10 cellular contexts compared by ENCODE assay signal in the genomic region with DNA sequence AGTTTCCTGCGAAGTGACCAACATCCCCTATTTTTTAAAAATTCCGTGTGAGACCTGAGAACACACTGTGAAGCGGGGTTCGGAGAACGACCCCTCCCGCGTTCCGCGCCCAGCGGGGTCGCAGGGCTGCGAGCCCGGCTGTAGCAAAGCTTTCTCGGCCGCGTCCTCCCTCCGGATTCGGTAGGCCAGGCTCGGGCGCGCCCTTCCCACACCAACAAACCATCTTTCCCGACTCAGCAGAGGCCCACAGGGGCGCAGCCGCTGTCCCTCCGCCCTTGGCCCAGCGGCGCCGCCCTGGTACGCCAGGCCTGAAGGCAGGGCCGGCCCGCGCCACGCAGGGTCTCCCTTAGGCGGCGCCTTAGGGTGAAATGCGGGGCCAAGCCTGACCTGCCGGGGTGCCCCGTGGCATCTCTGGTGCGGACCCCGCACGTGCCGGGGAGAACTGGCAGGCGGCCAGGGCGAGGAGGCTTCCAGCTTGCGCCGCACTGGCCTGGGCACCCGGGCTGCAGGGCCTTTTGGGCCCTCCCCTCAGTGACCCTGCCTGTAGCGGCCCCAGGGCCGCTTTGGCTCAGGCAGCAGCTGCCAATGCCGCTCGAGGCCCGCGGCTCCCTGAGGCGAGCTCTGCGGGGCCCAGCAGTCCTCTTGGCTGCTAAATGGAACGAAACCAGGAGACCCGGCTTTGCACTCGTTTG. TPM values are rescaled to one million over a fixed set of nuclear protein-coding genes. Genes with fewer than 3 reads are reported as not detected.
DNase-seq lines count a peak whose midpoint lies in the region; ATAC-seq and TF ChIP-seq lines count a peak whose summit lies in the region.
"Had no signal": no experiment of that assay in that cellular context is flagged by ENCODE, and none has a peak within 500 bp of the region (broad histone marks: within the 10 kb centered on the region; RNA-seq: fewer than 3 reads in every experiment).

No MANE protein-coding gene starts in this region.

- no peaks in the 10 kb centered on the region for H3K9me3 ChIP-seq in BE2C
- peaks cover 19% of the 10 kb centered on the region; the same call in 1 of the 2 replicates for H3K9me3 ChIP-seq in IMR-90 (ENCODE audit: control insufficient read depth, insufficient read depth, low read length)
- peaks cover 0 to 20% of the 10 kb centered on the region in 2 donors for H3K9me3 ChIP-seq in esophagus (ENCODE audit: control insufficient read depth in 2 of 2, insufficient read depth in 1 of 2, low read depth in 1 of 2, low read length in 1 of 2)
- H3K9me3 ChIP-seq in neural progenitor cell (ENCODE audit: low read depth): no peaks in the 10 kb centered on the region

- H3K36me3 ChIP-seq in BE2C: no peaks in the 10 kb centered on the region
- H3K36me3 ChIP-seq in IMR-90 (ENCODE audit: control insufficient read depth, insufficient read depth, low read length): no peaks in the 10 kb centered on the region
- no peaks in the 10 kb centered on the region for H3K36me3 ChIP-seq in esophagus (ENCODE audit: control insufficient read depth in 2 of 2, insufficient read depth in 2 of 2, low read length in 1 of 2)
- no peaks in the 10 kb centered on the region for H3K36me3 ChIP-seq in neural progenitor cell
- H3K36me3 ChIP-seq: adrenal gland had no signal

- intact Hi-C loops in IMR-90 (cut with micrococcal nuclease): no loop called here

- H3K23ac ChIP-seq in IMR-90 (ENCODE audit: low read depth, low read length): no peak overlapping the region

- no peak overlapping the region for H2BK20ac ChIP-seq in IMR-90 (ENCODE audit: low read depth, low read length)

- no peak for TF ChIP-seq POLR2A in IMR-90 (IDR thresholded peaks at IDR 0.05; ENCODE audit: low read depth, low read length)

- no TSS peak for BruUV-seq in IMR-90 (replicated peaks; lab: Mats Ljungman, UMichigan)

- no peaks in the 10 kb centered on the region for H3K4me1 ChIP-seq in BE2C
- H3K4me1 ChIP-seq in IMR-90 (ENCODE audit: control insufficient read depth, insufficient read depth, low read length): peaks cover 2% of the 10 kb centered on the region; the same call in 1 of the 2 replicates
- peaks cover 11 to 13% of the 10 kb centered on the region in 2 donors for H3K4me1 ChIP-seq in esophagus (ENCODE audit: control insufficient read depth in 2 of 2, insufficient read depth in 2 of 2, low read length in 1 of 2)
- peaks cover 68% of the 10 kb centered on the region for H3K4me1 ChIP-seq in neural progenitor cell

- H3K4me3 Mint-ChIP-seq in neural progenitor cell: peak overlapping the region; percentile 98

- H3K27ac ChIP-seq in IMR-90 (ENCODE audit: insufficient read depth, low read length) (no peak overlapping the region), esophagus (ENCODE audit: low read depth in 2 of 2, low read length in 1 of 2) (no peak overlapping the region), neural progenitor cell (peak overlapping the region; percentile 85)
- H3K27ac ChIP-seq: adrenal gland had no signal

- H3K27me3 ChIP-seq in BE2C: peaks cover 82% of the 10 kb centered on the region
- peaks cover 72% of the 10 kb centered on the region for H3K27me3 ChIP-seq in IMR-90 (ENCODE audit: control insufficient read depth, insufficient read depth, low read length)
- H3K27me3 ChIP-seq in esophagus (ENCODE audit: control insufficient read depth in 1 of 2, insufficient read depth in 2 of 2, low read length in 2 of 2): peaks cover 0 to 39% of the 10 kb centered on the region in 2 donors
- H3K27me3 ChIP-seq in neural progenitor cell: peaks cover 90% of the 10 kb centered on the region

- peak overlapping the region; percentile 93 for H3K27ac Mint-ChIP-seq in neural progenitor cell

- H3K9me1 ChIP-seq in IMR-90 (ENCODE audit: insufficient read depth, low read length): peaks cover 3% of the 10 kb centered on the region; the same call in 1 of the 2 replicates

- H3K4me2 ChIP-seq in IMR-90 (ENCODE audit: low read depth, low read length) (no peak overlapping the region), neural progenitor cell (peak overlapping the region; percentile 94)

- no peak overlapping the region for H2BK15ac ChIP-seq in IMR-90 (ENCODE audit: low read depth, low read length)

- peaks cover 10% of the 10 kb centered on the region; the same call in 1 of the 2 replicates for H4K20me1 ChIP-seq in IMR-90 (ENCODE audit: insufficient read depth, low read length)
- peaks cover 48% of the 10 kb centered on the region for H4K20me1 ChIP-seq in neural progenitor cell (ENCODE audit: low read depth)

- no peak overlapping the region for H4K5ac ChIP-seq in IMR-90 (ENCODE audit: low read depth, low read length)

- H3K79me1 ChIP-seq in IMR-90 (ENCODE audit: low read depth in 1 of 2, low read length in 2 of 2): no peaks in the 10 kb centered on the region

- H3K27me3 Mint-ChIP-seq in neural progenitor cell (ENCODE audit: insufficient read depth, low read depth): peaks cover 51% of the 10 kb centered on the region

- peaks cover 29% of the 10 kb centered on the region for H3K9me3 Mint-ChIP-seq in neural progenitor cell

- WGBS in IMR-90 (ENCODE audit: extremely low coverage in 2 of 2, insufficient read length in 1 of 2), 2 experiments: 4% methylated on average over 17 of the region's 58 CpGs; no CpG with 5 or more reads in 1 of the 2 experiments
- 6 to 8% methylated on average over 57 to 58 of the region's 58 CpGs for WGBS in esophagus, 2 donors

- no peak overlapping the region for H4K8ac ChIP-seq in IMR-90 (ENCODE audit: low read depth in 2 of 2, low read length in 2 of 2)

- H3K9ac ChIP-seq in IMR-90 (ENCODE audit: low read depth, low read length): no peak overlapping the region
- H3K9ac ChIP-seq in neural progenitor cell: no peak overlapping the region

- no peak overlapping the region for H2AK5ac ChIP-seq in IMR-90 (ENCODE audit: low read depth, low read length)

- H3K4ac ChIP-seq in IMR-90 (ENCODE audit: low read depth, low read length): no peak overlapping the region

- dilution Hi-C loops in IMR-90 (cut with HindIII; ENCODE audit: low sequenced_read_pairs, unreplicated experiment): no loop called here

- POLR2A ChIA-PET in IMR-90 (lab: Charles Lee; ENCODE audit: unreplicated experiment): no interaction called here

- no peak for TF ChIP-seq RAD21 in IMR-90 (IDR thresholded peaks at IDR 0.05; ENCODE audit: low read length)

- no peak overlapping the region for H3K56ac ChIP-seq in IMR-90 (ENCODE audit: extremely low read depth, insufficient read depth, low read length)

- DNase-seq in BE2C (no peak), IMR-90 (no peak), neural progenitor cell (ENCODE audit: low spot score) (peak; percentile 81), foreskin melanocyte (no peak), NOMO-1 treated with DMSO at 0.1 percent for 48 hours (lab: John Stamatoyannopoulos, UW; ENCODE audit: unreplicated experiment) (no peak)
- DNase-seq: adrenal gland, SHP77 treated with DMSO at 0.1 percent for 48 hours had no signal

- peaks cover 77% of the 10 kb centered on the region for H3F3A ChIP-seq in neural progenitor cell (ENCODE audit: low read depth)

- H2AK9ac ChIP-seq in IMR-90 (replicated peaks; ENCODE audit: low read depth, low read length, poor library complexity): no peak overlapping the region

- in situ Hi-C loops in IMR-90 (cut with MboI; ENCODE audit: low sequenced_read_pairs): no loop called here

- CTCF ChIA-PET in IMR-90 (lab: Yijun Ruan, JAX): no interaction called here

- H3K4me3 ChIP-seq in BE2C (ENCODE audit: low read depth, low read length) (peak overlapping the region; percentile 28), IMR-90 (ENCODE audit: insufficient read depth, low read depth, low read length) (no peak overlapping the region), esophagus (ENCODE audit: low read depth in 1 of 2, low read length in 2 of 2) (peak overlapping the region; percentile 18 to 22), neural progenitor cell (peak overlapping the region; percentile 7)

- H3K36me3 Mint-ChIP-seq in neural progenitor cell: peaks cover 48% of the 10 kb centered on the region

- no peak overlapping the region for H2BK120ac ChIP-seq in IMR-90 (ENCODE audit: low read depth, low read length)

- H3K18ac ChIP-seq in IMR-90 (ENCODE audit: low read depth, low read length): no peak overlapping the region

- TF ChIP-seq CTCF in BE2C (IDR thresholded peaks at IDR 0.05; ENCODE audit: low read depth, low read length) (no peak), IMR-90 (conservative IDR thresholded peaks at IDR 0.05; ENCODE audit: low read depth, low read length) (no peak), neural progenitor cell (IDR thresholded peaks at IDR 0.05) (peak; percentile 11)

- peaks cover 39% of the 10 kb centered on the region for H3K79me2 ChIP-seq in neural progenitor cell (ENCODE audit: low read depth)

- H4K91ac ChIP-seq in IMR-90 (ENCODE audit: insufficient read depth, low read depth, low read length): no peak overlapping the region

- no peak overlapping the region for H3K14ac ChIP-seq in IMR-90 (replicated peaks; ENCODE audit: low read depth, low read length)

- H3K4me1 Mint-ChIP-seq in neural progenitor cell: peaks cover 43% of the 10 kb centered on the region

- peak; percentile 8; the same call in 1 of the 2 replicates for ATAC-seq in IMR-90 (ENCODE audit: low read depth)
- ATAC-seq in HG03135 (IDR thresholded peaks at IDR 0.05; ENCODE audit: unreplicated experiment): no peak
- ATAC-seq in GM19328 (IDR thresholded peaks at IDR 0.05; ENCODE audit: unreplicated experiment): no peak

- H2AFZ ChIP-seq in IMR-90 (replicated peaks; ENCODE audit: low read length, poor library complexity): peak overlapping the region; percentile 36
- no peak overlapping the region for H2AFZ ChIP-seq in neural progenitor cell (replicated peaks)

- no peak overlapping the region for H2BK5ac ChIP-seq in IMR-90 (ENCODE audit: low read depth, low read length, poor library complexity, severe bottlenecking)

TF ChIP-seq in IMR-90, 13 proteins besides CTCF, POLR2A, EP300 and RAD21 (continues in another document):
- TF ChIP-seq, protein P1, sequence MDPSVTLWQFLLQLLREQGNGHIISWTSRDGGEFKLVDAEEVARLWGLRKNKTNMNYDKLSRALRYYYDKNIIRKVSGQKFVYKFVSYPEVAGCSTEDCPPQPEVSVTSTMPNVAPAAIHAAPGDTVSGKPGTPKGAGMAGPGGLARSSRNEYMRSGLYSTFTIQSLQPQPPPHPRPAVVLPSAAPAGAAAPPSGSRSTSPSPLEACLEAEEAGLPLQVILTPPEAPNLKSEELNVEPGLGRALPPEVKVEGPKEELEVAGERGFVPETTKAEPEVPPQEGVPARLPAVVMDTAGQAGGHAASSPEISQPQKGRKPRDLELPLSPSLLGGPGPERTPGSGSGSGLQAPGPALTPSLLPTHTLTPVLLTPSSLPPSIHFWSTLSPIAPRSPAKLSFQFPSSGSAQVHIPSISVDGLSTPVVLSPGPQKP (IDR thresholded peaks at IDR 0.05; ENCODE audit: borderline replicate concordance, low read depth, low read length): no peak
- TF ChIP-seq MAFK (IDR thresholded peaks at IDR 0.05; ENCODE audit: low read depth, low read length): no peak

RNA-seq across cellular contexts. Expression of a gene that starts 8.3 kb away (rescaled TPM):
- not detected for polyA plus RNA-seq in BE2C (2012; ENCODE audit: insufficient read depth, insufficient read length, low read depth)
- total RNA-seq in IMR-90 (2012; rRNA removed) (not detected in 2 replicates), neural progenitor cell (ENCODE audit: low replicate concordance) (7.9 and 23.3 TPM in 2 replicates)
- polyA plus RNA-seq in IMR-90 (2012; rRNA removed) (0.03 TPM in 1 of 2 replicates, not detected in the other), esophagus (1 to 10 TPM in 1 of 2 donors, under 1 TPM in 1; 0.61 to 1.4 TPM)
- 0.02 TPM in 1 of 2 replicates, not detected in the other for polyA plus RNA-seq in IMR-90 (2012; cell fraction: cytosol; rRNA removed)
- 0.18 and 0.48 TPM in 2 replicates for polyA plus RNA-seq in IMR-90 (2012; cell fraction: nucleus; rRNA removed; ENCODE audit: low replicate concordance)
- total RNA-seq: adrenal gland had no signal
